11 cellular contexts compared by ENCODE assay signal in genomic region chr12:14261096-14261495, GRCh38.
DNase-seq lines count a peak whose midpoint lies in the region; ATAC-seq and TF ChIP-seq lines count a peak whose summit lies in the region.
"Had no signal": no experiment of that assay in that cellular context is flagged by ENCODE, and none has a peak within 500 bp of the region (broad histone marks: within the 10 kb centered on the region; RNA-seq: fewer than 3 reads in every experiment).

No MANE protein-coding gene starts in this region.

- H3K9me3 Mint-ChIP-seq in T-helper 2 cell treated with Interferon-gamma antibody and Interleukin-4, amounts not matched to agents 5 μg/mL and 100 μg/mL, for 36 hours = peaks cover 36% of the 10 kb centered on the region
- peaks cover 0 to 13% (median 9%) of the 10 kb centered on the region in 9 donors for H3K9me3 Mint-ChIP-seq in naive thymus-derived CD8-positive, alpha-beta T cell
- H3K9me3 Mint-ChIP-seq in activated CD8-positive, alpha-beta T cell treated with anti-CD3 and anti-CD28 coated beads, Interleukin-2, amount 10 ng/mL, durations not matched to agents 7 days and 5 days (ENCODE audit: insufficient read depth) = peaks cover 16% of the 10 kb centered on the region
- H3K9me3 Mint-ChIP-seq: central memory CD8-positive, alpha-beta T cell had no signal

- H3K27ac ChIP-seq in esophagus (ENCODE audit: low read depth in 2 of 2, low read length in 1 of 2) = peak overlapping the region; percentile 96 to 99
- peak overlapping the region; percentile 72 to 84 for H3K27ac ChIP-seq in tibial artery
- H3K27ac ChIP-seq: 22Rv1 had no signal

- H3K9me3 ChIP-seq in esophagus (ENCODE audit: control insufficient read depth in 2 of 2, insufficient read depth in 1 of 2, low read depth in 1 of 2, low read length in 1 of 2) = no peaks in the 10 kb centered on the region
- peaks cover 0 to 12% (median 9%) of the 10 kb centered on the region in 3 donors for H3K9me3 ChIP-seq in tibial artery

- CTCF ChIA-PET in activated CD8-positive, alpha-beta T cell treated with anti-CD3 and anti-CD28 coated beads, Interleukin-2, amount 10 ng/mL, durations not matched to agents 7 days and 5 days (lab: Charles Lee) = no interaction called here

- no peak for DNase-seq in T-helper 2 cell treated with Interferon-gamma antibody and Interleukin-4, amounts not matched to agents 5 μg/mL and 100 μg/mL, for 36 hours (ENCODE audit: low spot score)
- DNase-seq in T-helper 2 cell (no peak), tibial artery (no peak), D341Med (ENCODE audit: low spot score) (no peak)
- no peak for DNase-seq in naive thymus-derived CD8-positive, alpha-beta T cell
- DNase-seq in activated naive CD4-positive, alpha-beta T cell treated with Interleukin-2 at 50 U/mL for 16 hours = no peak
- DNase-seq in activated CD8-positive, alpha-beta T cell treated with anti-CD3 and anti-CD28 coated beads, Interleukin-2, amount 10 ng/mL, durations not matched to agents 7 days and 5 days = no peak
- DNase-seq: stimulated activated CD4-positive, alpha-beta T cell treated with anti-CD3 and anti-CD28 coated beads, Interleukin-12 subunit alpha, Interleukin-12 subunit beta, amount 100 ng/mL, for 4 hours had no signal

- no peaks in the 10 kb centered on the region for H3K27me3 Mint-ChIP-seq in T-helper 2 cell treated with Interferon-gamma antibody and Interleukin-4, amounts not matched to agents 5 μg/mL and 100 μg/mL, for 36 hours (ENCODE audit: low read depth)
- H3K27me3 Mint-ChIP-seq in naive thymus-derived CD8-positive, alpha-beta T cell = no peaks in the 10 kb centered on the region
- no peaks in the 10 kb centered on the region for H3K27me3 Mint-ChIP-seq in activated CD8-positive, alpha-beta T cell treated with anti-CD3 and anti-CD28 coated beads, Interleukin-2, amount 10 ng/mL, durations not matched to agents 7 days and 5 days (ENCODE audit: low read depth)
- H3K27me3 Mint-ChIP-seq: central memory CD8-positive, alpha-beta T cell had no signal

- peaks cover 49% of the 10 kb centered on the region for H3K4me1 Mint-ChIP-seq in T-helper 2 cell treated with Interferon-gamma antibody and Interleukin-4, amounts not matched to agents 5 μg/mL and 100 μg/mL, for 36 hours (ENCODE audit: low read depth)
- H3K4me1 Mint-ChIP-seq in naive thymus-derived CD8-positive, alpha-beta T cell = peaks cover 20 to 66% (median 41%) of the 10 kb centered on the region in 4 donors
- H3K4me1 Mint-ChIP-seq in activated CD8-positive, alpha-beta T cell treated with anti-CD3 and anti-CD28 coated beads, Interleukin-2, amount 10 ng/mL, durations not matched to agents 7 days and 5 days (ENCODE audit: low read depth) = peaks cover 41% of the 10 kb centered on the region

- WGBS in esophagus, 2 donors = 75 to 78% methylated on average over 6 of the region's 6 CpGs

- intact Hi-C loops in tibial artery (cut with DNase I; ENCODE audit: low total_unique reads) = no loop called here

- POLR2A ChIA-PET in naive thymus-derived CD8-positive, alpha-beta T cell (lab: Charles Lee) = interaction anchor here (2.0 kb wide), 1 partner anchor 105 kb away, joined by 15 read pairs; the partner anchor contains the start of gene ATF7IP
- POLR2A ChIA-PET in activated CD8-positive, alpha-beta T cell treated with anti-CD3 and anti-CD28 coated beads, Interleukin-2, amount 10 ng/mL, durations not matched to agents 7 days and 5 days (lab: Charles Lee) = no interaction called here

- no peak overlapping the region for H3K4me3 Mint-ChIP-seq in T-helper 2 cell treated with Interferon-gamma antibody and Interleukin-4, amounts not matched to agents 5 μg/mL and 100 μg/mL, for 36 hours
- peak overlapping the region in 1 of 10 donors; percentile 20 for H3K4me3 Mint-ChIP-seq in naive thymus-derived CD8-positive, alpha-beta T cell
- no peak overlapping the region for H3K4me3 Mint-ChIP-seq in activated CD8-positive, alpha-beta T cell treated with anti-CD3 and anti-CD28 coated beads, Interleukin-2, amount 10 ng/mL, durations not matched to agents 7 days and 5 days
- H3K4me3 Mint-ChIP-seq: central memory CD8-positive, alpha-beta T cell had no signal

- no peak for ATAC-seq in naive thymus-derived CD8-positive, alpha-beta T cell
- no peak for ATAC-seq in activated CD8-positive, alpha-beta T cell treated with anti-CD3 and anti-CD28 coated beads, Interleukin-2, amount 10 ng/mL, durations not matched to agents 7 days and 5 days

- H3K4me3 ChIP-seq in esophagus (ENCODE audit: low read depth in 1 of 2, low read length in 2 of 2) (no peak overlapping the region), tibial artery (no peak overlapping the region)

- H3K4me1 ChIP-seq in esophagus (ENCODE audit: control insufficient read depth in 2 of 2, insufficient read depth in 2 of 2, low read length in 1 of 2) (peaks cover 0 to 20% of the 10 kb centered on the region in 2 donors), tibial artery (peaks cover 0 to 56% (median 32%) of the 10 kb centered on the region in 4 donors)

- peaks cover 22% of the 10 kb centered on the region for H3K36me3 Mint-ChIP-seq in T-helper 2 cell treated with Interferon-gamma antibody and Interleukin-4, amounts not matched to agents 5 μg/mL and 100 μg/mL, for 36 hours (ENCODE audit: low read depth)
- H3K36me3 Mint-ChIP-seq in naive thymus-derived CD8-positive, alpha-beta T cell = no peaks in the 10 kb centered on the region
- peaks cover 30% of the 10 kb centered on the region for H3K36me3 Mint-ChIP-seq in activated CD8-positive, alpha-beta T cell treated with anti-CD3 and anti-CD28 coated beads, Interleukin-2, amount 10 ng/mL, durations not matched to agents 7 days and 5 days (ENCODE audit: low read depth)

- TF ChIP-seq CTCF in tibial artery (IDR thresholded peaks at IDR 0.05) = no peak

- peak overlapping the region; percentile 52 for H3K27ac Mint-ChIP-seq in T-helper 2 cell treated with Interferon-gamma antibody and Interleukin-4, amounts not matched to agents 5 μg/mL and 100 μg/mL, for 36 hours
- peak overlapping the region in 7 of 10 donors; percentile 13 to 79 (median 50) for H3K27ac Mint-ChIP-seq in naive thymus-derived CD8-positive, alpha-beta T cell
- H3K27ac Mint-ChIP-seq in activated CD8-positive, alpha-beta T cell treated with anti-CD3 and anti-CD28 coated beads, Interleukin-2, amount 10 ng/mL, durations not matched to agents 7 days and 5 days = no peak overlapping the region

- H3K27me3 ChIP-seq in esophagus (ENCODE audit: control insufficient read depth in 1 of 2, insufficient read depth in 2 of 2, low read length in 2 of 2) = no peaks in the 10 kb centered on the region
- no peaks in the 10 kb centered on the region for H3K27me3 ChIP-seq in tibial artery

- no peaks in the 10 kb centered on the region for H3K36me3 ChIP-seq in esophagus (ENCODE audit: control insufficient read depth in 2 of 2, insufficient read depth in 2 of 2, low read length in 1 of 2)
- H3K36me3 ChIP-seq in tibial artery = no peaks in the 10 kb centered on the region
